Comparison of ENCODE assay signal across 8 cellular contexts in the genomic region with DNA sequence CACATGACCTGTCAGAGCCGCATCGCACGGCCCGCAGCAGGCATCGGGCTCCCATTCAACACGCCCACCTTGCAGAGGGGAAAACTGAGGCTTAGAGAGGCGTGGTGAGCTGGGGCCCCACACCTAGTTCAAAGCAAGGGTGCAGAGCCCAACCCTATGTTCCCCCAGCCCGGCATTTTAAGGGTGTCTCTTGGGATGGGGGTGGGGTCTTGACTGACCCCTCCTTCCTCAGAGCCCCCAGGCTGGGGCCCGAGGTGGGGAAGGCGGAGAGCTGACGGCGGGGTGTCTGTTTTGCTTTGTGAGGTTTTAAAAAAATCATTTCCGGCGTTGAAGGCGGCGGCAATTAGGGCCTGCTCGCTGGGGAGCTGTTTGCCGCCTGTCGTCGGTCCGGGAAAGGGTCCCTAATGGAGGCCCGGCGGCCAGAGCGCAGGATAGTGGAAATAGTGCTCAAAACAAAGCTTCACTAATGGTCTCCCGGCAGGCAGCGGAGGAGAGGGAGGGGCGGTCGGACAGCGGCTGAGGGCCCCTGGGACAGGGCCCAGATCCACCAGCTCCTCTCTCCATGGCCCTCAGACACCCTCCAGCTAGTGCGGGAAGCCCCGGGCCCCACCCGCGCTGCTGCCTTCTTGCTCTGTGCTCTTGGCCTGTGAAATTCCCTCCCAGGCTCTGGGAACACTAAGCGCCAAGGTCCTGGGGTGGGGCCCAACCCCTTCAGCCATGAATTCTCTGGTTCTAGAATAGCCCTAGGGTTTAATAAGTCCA. TPM values are rescaled to one million over a fixed set of nuclear protein-coding genes. Genes with fewer than 3 reads are reported as not detected.
A peak's percentile ranks its signal among the peaks of the same experiment; 100 is the strongest.
DNase-seq lines count a peak whose midpoint lies in the region; ATAC-seq, FAIRE-seq and TF ChIP-seq lines count a peak whose summit lies in the region.

No MANE protein-coding gene starts in this region.

- peaks cover 0 to 27% (median 2%) of the 10 kb centered on the region in 7 donors for H3K9me3 Mint-ChIP-seq in CD14-positive monocyte

- H3K4me2 ChIP-seq in GM12878 (ENCODE audit: control insufficient read depth, insufficient read depth): peak overlapping the region; percentile 19; the same call in 1 of the 2 replicates

- no peak for FAIRE-seq in GM12878 (lab: Jason Lieb, UNC)

- H3K4me1 ChIP-seq in GM12878 (ENCODE audit: control insufficient read depth, insufficient read depth, low read length) (peaks cover 1% of the 10 kb centered on the region), mucosa of descending colon (ENCODE audit: low read depth) (peaks cover 7% of the 10 kb centered on the region)

- CTCF ChIA-PET in GM12878 (lab: Yijun Ruan, JAX): interaction anchor here (1.1 kb wide), 1 partner anchor 12 kb away, joined by 3 read pairs; a partner anchor contains a TSS

- no peaks in the 10 kb centered on the region for H3K36me3 ChIP-seq in GM12878 (ENCODE audit: control insufficient read depth in 2 of 2, insufficient read depth in 2 of 2, low read length in 1 of 2)
- H3K36me3 ChIP-seq in mucosa of descending colon (ENCODE audit: low read depth): no peaks in the 10 kb centered on the region

- H3K27ac ChIP-seq in GM12878 (ENCODE audit: control insufficient read depth, insufficient read depth): no peak overlapping the region

- RAD21 ChIA-PET in GM12878 (lab: Charles Lee; ENCODE audit: unreplicated experiment): no interaction called here

- TF ChIP-seq POLR2A in GM12878 (IDR thresholded peaks at IDR 0.05; ENCODE audit: low read depth, low read length): no peak

- H3K4me3 ChIP-seq in GM12878 (no peak overlapping the region), mucosa of descending colon (no peak overlapping the region)

- no peak for TF ChIP-seq CTCF in CD14-positive monocyte (IDR thresholded peaks at IDR 0.05)
- TF ChIP-seq CTCF in GM12878 (IDR thresholded peaks at IDR 0.05 in 2 of 3, conservative IDR thresholded peaks at IDR 0.05 in 1 of 3; ENCODE audit: control insufficient read depth in 2 of 3, extremely low read depth in 1 of 3, insufficient read depth in 1 of 3, low read depth in 3 of 3, low read length in 3 of 3): no peak
- no peak for TF ChIP-seq CTCF in mucosa of descending colon (IDR thresholded peaks at IDR 0.05)

- no TSS peak for BruUV-seq in GM12878 (replicated peaks; lab: Mats Ljungman, UMichigan)

- no peaks in the 10 kb centered on the region for H3K27me3 ChIP-seq in GM12878 (replicated peaks in 1 of 2; ENCODE audit: control insufficient read depth in 2 of 2, insufficient read depth in 2 of 2, low read length in 1 of 2)

- H4K20me1 ChIP-seq in GM12878 (ENCODE audit: control insufficient read depth, insufficient read depth): no peaks in the 10 kb centered on the region

- 12% methylated on average over 34 of the region's 34 CpGs for WGBS in GM12878 (ENCODE audit: insufficient coverage, insufficient replicate concordance, low lambda C conversion rate, missing lambda C conversion rate)

- H3K4me3 Mint-ChIP-seq in CD14-positive monocyte: peak overlapping the region; percentile 47 to 73

- SMC1A ChIA-PET in GM12878 (lab: Charles Lee; ENCODE audit: uncharacterized antibody, unreplicated experiment): no interaction called here

- TF ChIP-seq EP300 in GM12878 (IDR thresholded peaks at IDR 0.05; ENCODE audit: borderline replicate concordance in 1 of 2, control insufficient read depth in 1 of 2, low read depth in 2 of 2, low read length in 2 of 2): no peak

- no peak overlapping the region for H3K27ac Mint-ChIP-seq in CD14-positive monocyte

- peaks cover 7% of the 10 kb centered on the region for H3K4me1 Mint-ChIP-seq in CD14-positive monocyte

- in situ Hi-C loops in GM12878 (cut with MboI): no loop called here

- peaks cover 0 to 2% of the 10 kb centered on the region in 2 donors for H3K36me3 Mint-ChIP-seq in CD14-positive monocyte

- H3K9ac ChIP-seq in GM12878 (ENCODE audit: control insufficient read depth, insufficient read depth, low read length): peak overlapping the region; percentile 14; the same call in 1 of the 2 replicates

- intact Hi-C loops in CD14-positive monocyte (cut with micrococcal nuclease): no loop called here
- intact Hi-C loops in GM12878 (cut with micrococcal nuclease; ENCODE audit: unreplicated experiment): no loop called here
- intact Hi-C loops in mucosa of descending colon (cut with DNase I, micrococcal nuclease): no loop called here

- peak; percentile 12; the same call in 1 of the 3 replicates for ATAC-seq in GM12878
- ATAC-seq in mucosa of descending colon: peak; percentile 42
- ATAC-seq in GM18873 (IDR thresholded peaks at IDR 0.05; ENCODE audit: low FRiP score, unreplicated experiment): no peak

- POLR2A ChIA-PET in GM12878 (lab: Charles Lee): no interaction called here

- no peak for TF ChIP-seq RAD21 in GM12878 (IDR thresholded peaks at IDR 0.05; ENCODE audit: insufficient read depth, low read depth, low read length)

- H3K79me2 ChIP-seq in GM12878 (ENCODE audit: control insufficient read depth, insufficient read depth, low read length): no peaks in the 10 kb centered on the region

- DNase-seq in CD14-positive monocyte (ENCODE audit: low spot score): no peak
- peak; percentile 56 for DNase-seq in NCI-H1417 treated with DMSO at 0.1 percent for 48 hours (lab: John Stamatoyannopoulos, UW)
- DNase-seq in GM12878 (ENCODE audit: low read depth, low spot score): no peak
- DNase-seq in mucosa of descending colon: no peak
- no peak for DNase-seq in NCI-H526 treated with DMSO at 0.1 percent for 48 hours (lab: John Stamatoyannopoulos, UW)
- DNase-seq in MV-4-11 (lab: John Stamatoyannopoulos, UW): no peak
- DNase-seq in RKO (ENCODE audit: low spot score): no peak

- H3K27me3 Mint-ChIP-seq in CD14-positive monocyte (ENCODE audit: low read depth in 3 of 3): peaks cover 60 to 96% (median 84%) of the 10 kb centered on the region in 3 donors

- H3K9me3 ChIP-seq in GM12878 (replicated peaks; ENCODE audit: control insufficient read depth, insufficient read depth, low read length) (no peaks in the 10 kb centered on the region), mucosa of descending colon (no peaks in the 10 kb centered on the region)

- peak overlapping the region; percentile 52 for H2AFZ ChIP-seq in GM12878 (ENCODE audit: control insufficient read depth, low read depth, low read length)

TF ChIP-seq in GM12878, 131 proteins besides CTCF, POLR2A, EP300 and RAD21 (continues in another document):
- TF ChIP-seq POLR2AphosphoS5 (IDR thresholded peaks at IDR 0.05; ENCODE audit: low read length): no peak
- TF ChIP-seq RAD51 (IDR thresholded peaks at IDR 0.05): no peak
- TF ChIP-seq WRNIP1 (IDR thresholded peaks at IDR 0.05; ENCODE audit: borderline replicate concordance, low read depth, low read length): no peak
- TF ChIP-seq MTA3 (IDR thresholded peaks at IDR 0.05; ENCODE audit: borderline replicate concordance, low read length): no peak
- no peak for TF ChIP-seq BMI1 (IDR thresholded peaks at IDR 0.05; ENCODE audit: borderline replicate concordance)
- TF ChIP-seq, protein P1, sequence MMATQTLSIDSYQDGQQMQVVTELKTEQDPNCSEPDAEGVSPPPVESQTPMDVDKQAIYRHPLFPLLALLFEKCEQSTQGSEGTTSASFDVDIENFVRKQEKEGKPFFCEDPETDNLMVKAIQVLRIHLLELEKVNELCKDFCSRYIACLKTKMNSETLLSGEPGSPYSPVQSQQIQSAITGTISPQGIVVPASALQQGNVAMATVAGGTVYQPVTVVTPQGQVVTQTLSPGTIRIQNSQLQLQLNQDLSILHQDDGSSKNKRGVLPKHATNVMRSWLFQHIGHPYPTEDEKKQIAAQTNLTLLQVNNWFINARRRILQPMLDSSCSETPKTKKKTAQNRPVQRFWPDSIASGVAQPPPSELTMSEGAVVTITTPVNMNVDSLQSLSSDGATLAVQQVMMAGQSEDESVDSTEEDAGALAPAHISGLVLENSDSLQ (IDR thresholded peaks at IDR 0.05): no peak
- TF ChIP-seq CHD2 (IDR thresholded peaks at IDR 0.05; ENCODE audit: borderline replicate concordance, low read depth, low read length): no peak
- no peak for TF ChIP-seq NFYA (IDR thresholded peaks at IDR 0.05; ENCODE audit: borderline replicate concordance, low read depth, low read length)
- no peak for TF ChIP-seq MYC (IDR thresholded peaks at IDR 0.05; ENCODE audit: insufficient read depth, insufficient read length, insufficient replicate concordance, low read length, severe bottlenecking)
- TF ChIP-seq JUNB (IDR thresholded peaks at IDR 0.05): no peak
- TF ChIP-seq SUZ12 (IDR thresholded peaks at IDR 0.05; ENCODE audit: unreplicated experiment): no peak
- no peak for TF ChIP-seq GATAD2B (conservative IDR thresholded peaks at IDR 0.05; ENCODE audit: low read depth)
- no peak for TF ChIP-seq ZNF384 (IDR thresholded peaks at IDR 0.05; ENCODE audit: borderline replicate concordance, low read depth, low read length)

RNA-seq across cellular contexts. Expression of a gene that starts 11.9 kb away (rescaled TPM):
- polyA plus RNA-seq in CD14-positive monocyte: not detected
- total RNA-seq in GM12878 (2013; cell fraction: nucleolus; rRNA removed): not detected in 2 replicates
- total RNA-seq in GM12878 (2014; rRNA removed): 0.65 and 1.3 TPM in 2 replicates
- total RNA-seq in GM12878 (2014; rRNA removed; fragmentation: Illumina TruSeq; extraction: Trizol): 0.22 and 0.23 TPM in 2 replicates
- 1.3 and 1.5 TPM in 2 replicates for total RNA-seq in GM12878 (2021)
- polyA plus RNA-seq in GM12878 (2011; ENCODE audit: low read depth): not detected
- not detected in 2 replicates for polyA plus RNA-seq in GM12878 (2011; rRNA removed)
- not detected in 2 replicates for polyA plus RNA-seq in GM12878 (2011; cell fraction: cytosol; rRNA removed)
- not detected in 2 replicates for polyA plus RNA-seq in GM12878 (2011; cell fraction: nucleus; rRNA removed)
- polyA plus RNA-seq in GM12878 (2012): 0.08 and 0.15 TPM in 2 replicates
- polyA plus RNA-seq in GM12878 (2014; fragmentation: Illumina TruSeq; extraction: Trizol): 0.35 TPM in 1 of 2 replicates, not detected in the other
- polyA plus RNA-seq in GM12878 (2014; fragmentation: Nextera tagmentation; extraction: Ambion mirVana): under 1 TPM in 1 of 2 experiments, not detected in 1; 0.05 TPM
- polyA plus RNA-seq in GM12878 (2014; rRNA removed): 0.67 and 0.90 TPM in 2 replicates
- under 1 TPM; 0.36 to 1.00 TPM for polyA plus RNA-seq in GM12878 (2016; fragmentation: Nextera tagmentation; extraction: Ambion mirVana)
- polyA minus RNA-seq in GM12878 (2011; rRNA and poly(A)+ RNA removed): not detected in 2 replicates
- polyA minus RNA-seq in GM12878 (2011; cell fraction: cytosol; rRNA and poly(A)+ RNA removed): not detected in 2 replicates
- not detected in 2 replicates for polyA minus RNA-seq in GM12878 (2011; cell fraction: nucleus; rRNA and poly(A)+ RNA removed)
- 1 to 10 TPM in 2 of 3 donors, under 1 TPM in 1; 0.81 to 2.6 (median 2.6) TPM for total RNA-seq in mucosa of descending colon
